In the genomic region with DNA sequence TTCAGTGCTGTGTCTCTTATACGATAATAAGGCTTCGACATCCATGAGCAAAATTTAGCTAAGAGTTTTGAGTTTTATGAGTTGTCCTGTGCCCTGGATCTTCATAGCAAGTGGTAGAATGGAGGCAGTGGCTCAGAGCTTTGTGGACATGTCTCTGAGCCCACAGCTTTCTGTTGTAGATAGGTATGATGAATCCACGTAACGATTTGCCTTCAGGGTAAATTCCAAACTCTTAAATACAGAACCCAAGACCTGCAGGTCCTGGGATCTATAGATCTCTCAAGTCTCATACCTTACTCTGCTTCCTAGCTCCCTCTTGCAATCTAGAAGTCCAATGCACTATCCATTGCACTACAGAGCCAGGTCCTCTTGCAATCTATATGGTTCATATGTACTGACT, we compare ENCODE assay signal across 28 cellular contexts.
"Had no signal": no experiment of that assay in that cellular context is flagged by ENCODE, and none has a peak within 500 bp of the region (broad histone marks: within the 10 kb centered on the region; RNA-seq: fewer than 3 reads in every experiment).

No MANE protein-coding gene starts in this region.

- H3K27me3 ChIP-seq: stomach, suprapubic skin, testis, thyroid gland, tibial artery, tibial nerve, transverse colon, upper lobe of left lung, upper lobe of right lung, uterus, vagina had no signal

- H3K4me3 Mint-ChIP-seq: stimulated activated effector memory CD8-positive, alpha-beta T cell treated with anti-CD3 and anti-CD28 coated beads, Interleukin-12 subunit alpha, Interleukin-12 subunit beta, amount 100 ng/mL, for 72 hours; stimulated activated memory B cell treated with anti-CD40 and anti-IgM and Interleukin-4, amounts not matched to agents 10 μg/mL and 1 μg/mL and 100 μg/mL, for 72 hours; stimulated activated naive B cell treated with anti-CD40 and anti-IgM and Interleukin-4, amounts not matched to agents 10 μg/mL and 1 μg/mL and 100 μg/mL, for 72 hours; stimulated activated naive CD8-positive, alpha-beta T cell treated with anti-CD3 and anti-CD28 coated beads, Interleukin-15, amount 100 ng/mL, for 72 hours; stimulated activated naive CD8-positive, alpha-beta T cell treated with anti-CD3 and anti-CD28 coated beads, Interleukin-15, Interleukin-2, amounts not matched to agents 100 ng/mL and 50 ng/mL, for 24 hours; type B pancreatic cell had no signal

- DNase-seq: stimulated activated CD4-positive, alpha-beta T cell treated with anti-CD3 and anti-CD28 coated beads, Interleukin-2, amount 100 ng/mL, for 48 hours; stimulated activated CD4-positive, alpha-beta T cell treated with anti-CD3 and anti-CD28 coated beads, Interleukin-4, amount 100 ng/mL, for 1 hour; stimulated activated CD4-positive, alpha-beta T cell treated with anti-CD3 and anti-CD28 coated beads, Interleukin-4, amount 100 ng/mL, for 24 hours; stimulated activated CD4-positive, alpha-beta T cell treated with anti-CD3 and anti-CD28 coated beads, Interleukin-4, amount 100 ng/mL, for 4 hours; stimulated activated CD8-positive, alpha-beta memory T cell treated with anti-CD3 and anti-CD28 coated beads, Interleukin-4, amount 100 ng/mL, for 48 hours; stimulated activated naive B cell treated with anti-CD40 and anti-IgM and Interleukin-4, amounts not matched to agents 10 μg/mL and 1 μg/mL and 100 μg/mL, for 72 hours; stimulated activated naive CD4-positive, alpha-beta T cell; stimulated activated naive CD4-positive, alpha-beta T cell treated with Interleukin-2 at 50 U/mL for 16 hours; stimulated activated naive CD8-positive, alpha-beta T cell treated with anti-CD3 and anti-CD28 coated beads, Interleukin-15, amount 100 ng/mL, for 72 hours; stimulated activated naive CD8-positive, alpha-beta T cell treated with anti-CD3 and anti-CD28 coated beads, Interleukin-15, Interleukin-2, amounts not matched to agents 100 U/mL and 50 U/mL, for 24 hours; stomach; substantia nigra; testis; thyroid gland; tibial artery; transverse colon; upper lobe of left lung; upper lobe of right lung; uterus had no signal

- H3K36me3 ChIP-seq: stomach, suprapubic skin, thoracic aorta, thyroid gland, tibial artery, tibial nerve, transverse colon, upper lobe of left lung, upper lobe of right lung, uterus, vagina had no signal

- ATAC-seq: stimulated activated effector memory CD8-positive, alpha-beta T cell treated with anti-CD3 and anti-CD28 coated beads, Interleukin-12 subunit alpha, Interleukin-12 subunit beta, amount 100 ng/mL, for 72 hours; stimulated activated memory B cell treated with anti-CD40 and anti-IgM and Interleukin-4, amounts not matched to agents 10 μg/mL and 1 μg/mL and 100 μg/mL, for 72 hours; stimulated activated naive B cell treated with anti-CD40 and anti-IgM and Interleukin-4, amounts not matched to agents 10 μg/mL and 1 μg/mL and 100 μg/mL, for 72 hours; stimulated activated naive CD8-positive, alpha-beta T cell treated with anti-CD3 and anti-CD28 coated beads, Interleukin-15, amount 100 ng/mL, for 72 hours; stimulated activated naive CD8-positive, alpha-beta T cell treated with anti-CD3 and anti-CD28 coated beads, Interleukin-15, Interleukin-2, amounts not matched to agents 100 U/mL and 50 U/mL, for 24 hours; upper lobe of right lung had no signal

- H3K27ac ChIP-seq: stomach, suprapubic skin, testis, thoracic aorta, thyroid gland, tibial artery, tibial nerve, transverse colon, upper lobe of left lung, upper lobe of right lung, uterus, vagina had no signal

- H3K4me1 ChIP-seq: stomach, suprapubic skin, testis, thyroid gland, tibial artery, tibial nerve, transverse colon, upper lobe of left lung, upper lobe of right lung, uterus, vagina had no signal

- H3K9me3 Mint-ChIP-seq: stimulated activated effector memory CD8-positive, alpha-beta T cell treated with anti-CD3 and anti-CD28 coated beads, Interleukin-12 subunit alpha, Interleukin-12 subunit beta, amount 100 ng/mL, for 72 hours; stimulated activated memory B cell treated with anti-CD40 and anti-IgM and Interleukin-4, amounts not matched to agents 10 μg/mL and 1 μg/mL and 100 μg/mL, for 72 hours; stimulated activated naive B cell treated with anti-CD40 and anti-IgM and Interleukin-4, amounts not matched to agents 10 μg/mL and 1 μg/mL and 100 μg/mL, for 72 hours; stimulated activated naive CD8-positive, alpha-beta T cell treated with anti-CD3 and anti-CD28 coated beads, Interleukin-15, amount 100 ng/mL, for 72 hours; stimulated activated naive CD8-positive, alpha-beta T cell treated with anti-CD3 and anti-CD28 coated beads, Interleukin-15, Interleukin-2, amounts not matched to agents 100 ng/mL and 50 ng/mL, for 24 hours; type B pancreatic cell had no signal

- H3K36me3 Mint-ChIP-seq: stimulated activated effector memory CD8-positive, alpha-beta T cell treated with anti-CD3 and anti-CD28 coated beads, Interleukin-12 subunit alpha, Interleukin-12 subunit beta, amount 100 ng/mL, for 72 hours; stimulated activated memory B cell treated with anti-CD40 and anti-IgM and Interleukin-4, amounts not matched to agents 10 μg/mL and 1 μg/mL and 100 μg/mL, for 72 hours; stimulated activated naive B cell treated with anti-CD40 and anti-IgM and Interleukin-4, amounts not matched to agents 10 μg/mL and 1 μg/mL and 100 μg/mL, for 72 hours; type B pancreatic cell had no signal

- H3K4me3 ChIP-seq: stomach, suprapubic skin, testis, thoracic aorta, thyroid gland, tibial artery, tibial nerve, transverse colon, upper lobe of left lung, upper lobe of right lung, uterus, vagina had no signal

- H3K9me3 ChIP-seq: stomach, suprapubic skin, testis, thoracic aorta, thyroid gland, tibial artery, tibial nerve, transverse colon, upper lobe of left lung, upper lobe of right lung, uterus, vagina had no signal

- H3K27me3 Mint-ChIP-seq: stimulated activated naive B cell treated with anti-CD40 and anti-IgM and Interleukin-4, amounts not matched to agents 10 μg/mL and 1 μg/mL and 100 μg/mL, for 72 hours; stimulated activated naive CD8-positive, alpha-beta T cell treated with anti-CD3 and anti-CD28 coated beads, Interleukin-15, amount 100 ng/mL, for 72 hours; stimulated activated naive CD8-positive, alpha-beta T cell treated with anti-CD3 and anti-CD28 coated beads, Interleukin-15, Interleukin-2, amounts not matched to agents 100 ng/mL and 50 ng/mL, for 24 hours had no signal

- FAIRE-seq: urothelium cell line had no signal

- H3K4me1 Mint-ChIP-seq: stimulated activated effector memory CD8-positive, alpha-beta T cell treated with anti-CD3 and anti-CD28 coated beads, Interleukin-12 subunit alpha, Interleukin-12 subunit beta, amount 100 ng/mL, for 72 hours; stimulated activated memory B cell treated with anti-CD40 and anti-IgM and Interleukin-4, amounts not matched to agents 10 μg/mL and 1 μg/mL and 100 μg/mL, for 72 hours; stimulated activated naive B cell treated with anti-CD40 and anti-IgM and Interleukin-4, amounts not matched to agents 10 μg/mL and 1 μg/mL and 100 μg/mL, for 72 hours; stimulated activated naive CD8-positive, alpha-beta T cell treated with anti-CD3 and anti-CD28 coated beads, Interleukin-15, amount 100 ng/mL, for 72 hours had no signal

- H3K27ac Mint-ChIP-seq: stimulated activated effector memory CD8-positive, alpha-beta T cell treated with anti-CD3 and anti-CD28 coated beads, Interleukin-12 subunit alpha, Interleukin-12 subunit beta, amount 100 ng/mL, for 72 hours; stimulated activated memory B cell treated with anti-CD40 and anti-IgM and Interleukin-4, amounts not matched to agents 10 μg/mL and 1 μg/mL and 100 μg/mL, for 72 hours; stimulated activated naive B cell treated with anti-CD40 and anti-IgM and Interleukin-4, amounts not matched to agents 10 μg/mL and 1 μg/mL and 100 μg/mL, for 72 hours; stimulated activated naive CD8-positive, alpha-beta T cell treated with anti-CD3 and anti-CD28 coated beads, Interleukin-15, amount 100 ng/mL, for 72 hours; stimulated activated naive CD8-positive, alpha-beta T cell treated with anti-CD3 and anti-CD28 coated beads, Interleukin-15, Interleukin-2, amounts not matched to agents 100 ng/mL and 50 ng/mL, for 24 hours; type B pancreatic cell had no signal
